ENCODE assay signal across 1 cellular context in genomic region chr4:3442959-3443749, GRCh38.
TF ChIP-seq lines count a peak whose summit lies in the region.

No MANE protein-coding gene starts in this region.

TF ChIP-seq in HepG2, 621 proteins besides CTCF, POLR2A, EP300 and RAD21 (continued from another document):
- peak; percentile 40; the same call in 1 of the 2 replicates for TF ChIP-seq ZNF609 (CRISPR knock-in tag; IDR thresholded peaks at IDR 0.05; ENCODE audit: borderline replicate concordance)
- no peak for TF ChIP-seq ZFP36L2 (CRISPR knock-in tag; IDR thresholded peaks at IDR 0.05)
- TF ChIP-seq ZXDC (CRISPR knock-in tag; IDR thresholded peaks at IDR 0.05) = 0 out of 2 replicates have a peak, but pooled peaks have one; percentile 75
- peak; percentile 0 for TF ChIP-seq IKZF4 (CRISPR knock-in tag; IDR thresholded peaks at IDR 0.05; ENCODE audit: borderline replicate concordance, low read depth, not compliant biosample characterization)
- 0 out of 2 replicates have a peak, but pooled peaks have one; percentile 27 for TF ChIP-seq MED13 (CRISPR knock-in tag; IDR thresholded peaks at IDR 0.05)
- TF ChIP-seq ZNF710 (CRISPR knock-in tag; IDR thresholded peaks at IDR 0.05; ENCODE audit: borderline replicate concordance) = 0 out of 2 replicates have a peak, but pooled peaks have one; percentile 32
- 0 out of 2 replicates have a peak, but pooled peaks have one; percentile 31 for TF ChIP-seq HINFP (CRISPR knock-in tag; IDR thresholded peaks at IDR 0.05; ENCODE audit: low read depth)
- TF ChIP-seq SKIL (CRISPR knock-in tag; IDR thresholded peaks at IDR 0.05; ENCODE audit: borderline replicate concordance) = 0 out of 2 replicates have a peak, but pooled peaks have one; percentile 1
- no peak for TF ChIP-seq CHCHD3 (CRISPR knock-in tag; IDR thresholded peaks at IDR 0.05)
- TF ChIP-seq SALL1 (CRISPR knock-in tag; IDR thresholded peaks at IDR 0.05) = peak; percentile 64
- TF ChIP-seq ELF1 (CRISPR knock-in tag; IDR thresholded peaks at IDR 0.05) = peak; percentile 60
- no peak for TF ChIP-seq RFX5 (IDR thresholded peaks at IDR 0.05; ENCODE audit: low read depth, low read length)
- TF ChIP-seq ZNF775 (CRISPR knock-in tag; IDR thresholded peaks at IDR 0.05; ENCODE audit: borderline replicate concordance) = peak; percentile 57; the same call in 1 of the 2 replicates
- TF ChIP-seq MTA1 (CRISPR knock-in tag; IDR thresholded peaks at IDR 0.05; ENCODE audit: borderline replicate concordance) = peak; percentile 72
